In the genomic region with DNA sequence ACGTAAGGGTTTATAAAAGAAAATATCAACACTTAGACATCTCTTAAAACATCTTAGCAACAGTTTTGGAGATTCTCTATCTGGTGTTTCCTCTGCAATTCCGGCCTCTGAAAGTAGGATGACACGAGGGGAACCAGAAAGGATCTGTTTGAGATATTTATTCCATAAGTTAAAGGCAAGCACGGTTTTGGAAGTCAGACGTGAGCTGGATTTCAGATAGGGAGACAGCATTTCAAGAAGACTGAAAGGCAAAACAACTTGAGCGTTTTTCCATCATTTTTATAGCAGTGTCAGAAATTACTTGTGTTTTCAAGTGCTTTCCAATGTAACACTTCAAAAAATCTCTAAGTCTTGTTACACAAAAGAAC, we compare ENCODE assay signal across 8 cellular contexts. TPM values are rescaled to one million over a fixed set of nuclear protein-coding genes. Genes with fewer than 3 reads are reported as not detected.
DNase-seq lines count a peak whose midpoint lies in the region; ATAC-seq and TF ChIP-seq lines count a peak whose summit lies in the region.

No MANE protein-coding gene starts in this region.

- peak overlapping the region; percentile 92 for H3K27ac Mint-ChIP-seq in activated T-helper 17 cell treated with anti-CD3 and anti-CD28 coated beads, Interleukin-2, amount 50 U/mL, for 72 hours
- H3K27ac Mint-ChIP-seq in immature natural killer cell, result peak overlapping the region; percentile 64 to 97 (median 89)

- H3K4me1 ChIP-seq in heart right ventricle (peaks cover 0 to 31% (median 7%) of the 10 kb centered on the region in 9 donors), thymus (ENCODE audit: control insufficient read depth, insufficient read depth, low read length) (no peaks in the 10 kb centered on the region)

- no peaks in the 10 kb centered on the region for H3K9me3 Mint-ChIP-seq in activated T-helper 17 cell treated with anti-CD3 and anti-CD28 coated beads, Interleukin-2, amount 50 U/mL, for 72 hours
- H3K9me3 Mint-ChIP-seq in immature natural killer cell, result peaks cover 0 to 6% (median 4%) of the 10 kb centered on the region in 6 donors

- H3K4me1 Mint-ChIP-seq in activated T-helper 17 cell treated with anti-CD3 and anti-CD28 coated beads, Interleukin-2, amount 50 U/mL, for 72 hours, result peaks cover 31% of the 10 kb centered on the region
- H3K4me1 Mint-ChIP-seq in immature natural killer cell, result peaks cover 64 to 65% of the 10 kb centered on the region in 2 donors

- intact Hi-C loops in heart right ventricle (cut with DNase I), result loop anchor here in 2 of 10 donors (2.0 to 10.0 kb wide), 2 partner anchors 27 to 263 kb away; a partner anchor contains a TSS
- intact Hi-C loops in cardiac septum (cut with DNase I), result no loop called here

- H3K4me3 Mint-ChIP-seq in activated T-helper 17 cell treated with anti-CD3 and anti-CD28 coated beads, Interleukin-2, amount 50 U/mL, for 72 hours, result peak overlapping the region; percentile 86
- H3K4me3 Mint-ChIP-seq in immature natural killer cell, result peak overlapping the region; percentile 90 to 97 (median 97)

- H3K4me3 ChIP-seq in heart right ventricle, result peak overlapping the region; percentile 4 to 59 (median 50)
- no peak overlapping the region for H3K4me3 ChIP-seq in thymus (ENCODE audit: low read length)

- H3K27ac ChIP-seq in heart right ventricle (peak overlapping the region in 6 of 10 donors; percentile 13 to 60 (median 46)), thymus (ENCODE audit: low read depth) (peak overlapping the region; percentile 36)

- H3K36me3 Mint-ChIP-seq in activated T-helper 17 cell treated with anti-CD3 and anti-CD28 coated beads, Interleukin-2, amount 50 U/mL, for 72 hours (ENCODE audit: low read depth), result peaks cover 23% of the 10 kb centered on the region
- H3K36me3 Mint-ChIP-seq in immature natural killer cell, result no peaks in the 10 kb centered on the region

- no peaks in the 10 kb centered on the region for H3K27me3 Mint-ChIP-seq in activated T-helper 17 cell treated with anti-CD3 and anti-CD28 coated beads, Interleukin-2, amount 50 U/mL, for 72 hours
- peaks cover 27 to 43% (median 37%) of the 10 kb centered on the region in 3 donors for H3K27me3 Mint-ChIP-seq in immature natural killer cell (ENCODE audit: low read depth in 3 of 3)

- DNase-seq in heart right ventricle (no peak), cardiac septum (ENCODE audit: low spot score) (no peak), immature natural killer cell (no peak), GM19240 (ENCODE audit: insufficient read length, low spot score) (no peak), left lobe of liver (ENCODE audit: low spot score) (no peak)

- H3K9me3 ChIP-seq in heart right ventricle, result no peaks in the 10 kb centered on the region
- no peaks in the 10 kb centered on the region for H3K9me3 ChIP-seq in thymus (ENCODE audit: control insufficient read depth)

- 4% methylated on average over 6 of the region's 6 CpGs for WGBS in heart right ventricle, 2 donors
- WGBS in thymus, result 7% methylated on average over 6 of the region's 6 CpGs

- TF ChIP-seq CTCF in heart right ventricle (IDR thresholded peaks at IDR 0.05), result no peak

- ATAC-seq in heart right ventricle (no peak), left lobe of liver (no peak), GM21381 (IDR thresholded peaks at IDR 0.05; ENCODE audit: unreplicated experiment) (no peak)
- ATAC-seq in activated T-helper 17 cell treated with anti-CD3 and anti-CD28 coated beads, Interleukin-2, amount 50 U/mL, for 72 hours (replicated peaks), result no peak

- no peaks in the 10 kb centered on the region for H3K36me3 ChIP-seq in heart right ventricle
- no peaks in the 10 kb centered on the region for H3K36me3 ChIP-seq in thymus (ENCODE audit: control insufficient read depth, insufficient read depth)

- H3K27me3 ChIP-seq in heart right ventricle (peaks cover 0 to 9% (median 3%) of the 10 kb centered on the region in 7 donors), thymus (ENCODE audit: control insufficient read depth, insufficient read depth) (no peaks in the 10 kb centered on the region)

RNA-seq across cellular contexts. Expression of a gene that starts 52.9 kb away (rescaled TPM):
- total RNA-seq in heart right ventricle, result 10 to 100 TPM in 4 of 10 donors, 1 to 10 TPM in 6; 4.2 to 68.1 (median 9.2) TPM
- polyA plus RNA-seq in heart right ventricle, result 10 to 100 TPM; 10.5 to 11.1 TPM
- total RNA-seq in cardiac septum, result 9.2 TPM
- total RNA-seq in activated T-helper 17 cell treated with anti-CD3 and anti-CD28 coated beads, Interleukin-2, amount 50 U/mL, for 72 hours, result 100 to 1,000 TPM in 1 of 2 donors, 10 to 100 TPM in 1; 70.5 to 134 TPM
- 100 to 1,000 TPM; 122 to 227 (median 158) TPM for polyA plus RNA-seq in immature natural killer cell
- 43.1 TPM for polyA plus RNA-seq in thymus
- 19.3 TPM for total RNA-seq in left lobe of liver
